ENCODE assay signal across 2 cellular contexts in genomic region chr1:71817028-71817427, GRCh38.
TF ChIP-seq lines count a peak whose summit lies in the region.

No MANE protein-coding gene starts in this region.

TF ChIP-seq in GM23338, 12 proteins besides CTCF, POLR2A, EP300 and RAD21 (continued from another document):
- TF ChIP-seq ZNF462 (CRISPR knock-in tag; IDR thresholded peaks at IDR 0.05), result no peak
- no peak for TF ChIP-seq JUNB (IDR thresholded peaks at IDR 0.05; ENCODE audit: unreplicated experiment)
- TF ChIP-seq POLR2AphosphoS5 (IDR thresholded peaks at IDR 0.05; ENCODE audit: low read depth), result no peak
- TF ChIP-seq STAT1 (IDR thresholded peaks at IDR 0.05; ENCODE audit: unreplicated experiment), result no peak
- TF ChIP-seq, protein P1, sequence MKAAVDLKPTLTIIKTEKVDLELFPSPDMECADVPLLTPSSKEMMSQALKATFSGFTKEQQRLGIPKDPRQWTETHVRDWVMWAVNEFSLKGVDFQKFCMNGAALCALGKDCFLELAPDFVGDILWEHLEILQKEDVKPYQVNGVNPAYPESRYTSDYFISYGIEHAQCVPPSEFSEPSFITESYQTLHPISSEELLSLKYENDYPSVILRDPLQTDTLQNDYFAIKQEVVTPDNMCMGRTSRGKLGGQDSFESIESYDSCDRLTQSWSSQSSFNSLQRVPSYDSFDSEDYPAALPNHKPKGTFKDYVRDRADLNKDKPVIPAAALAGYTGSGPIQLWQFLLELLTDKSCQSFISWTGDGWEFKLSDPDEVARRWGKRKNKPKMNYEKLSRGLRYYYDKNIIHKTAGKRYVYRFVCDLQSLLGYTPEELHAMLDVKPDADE (IDR thresholded peaks at IDR 0.05), result no peak
- no peak for TF ChIP-seq EZH2phosphoT487 (IDR thresholded peaks at IDR 0.05; ENCODE audit: unreplicated experiment)
- no peak for TF ChIP-seq EZH2 (IDR thresholded peaks at IDR 0.05; ENCODE audit: low read depth, unreplicated experiment)

TF ChIP-seq in H1, 55 proteins besides CTCF, POLR2A, EP300 and RAD21 (continued from another document):
- TF ChIP-seq CHD7 (IDR thresholded peaks at IDR 0.05; ENCODE audit: insufficient replicate concordance, low read length) (no peak), SIRT6 (IDR thresholded peaks at IDR 0.05; ENCODE audit: low read length) (no peak), SP1 (IDR thresholded peaks at IDR 0.05; ENCODE audit: low read depth, low read length) (no peak), BRCA1 (IDR thresholded peaks at IDR 0.05; ENCODE audit: low read depth, low read length) (no peak), GTF2F1 (IDR thresholded peaks at IDR 0.05; ENCODE audit: borderline replicate concordance, low read depth, low read length) (no peak), POLR2AphosphoS5 (IDR thresholded peaks at IDR 0.05; ENCODE audit: low read depth, low read length) (no peak), NRF1 (IDR thresholded peaks at IDR 0.05; ENCODE audit: low read depth, low read length) (no peak), SAP30 (IDR thresholded peaks at IDR 0.05; ENCODE audit: insufficient read depth, insufficient replicate concordance, low read length) (no peak), HDAC6 (IDR thresholded peaks at IDR 0.05; ENCODE audit: low read depth, low read length) (no peak), E2F6 (IDR thresholded peaks at IDR 0.05) (no peak)
- TF ChIP-seq, protein P2, sequence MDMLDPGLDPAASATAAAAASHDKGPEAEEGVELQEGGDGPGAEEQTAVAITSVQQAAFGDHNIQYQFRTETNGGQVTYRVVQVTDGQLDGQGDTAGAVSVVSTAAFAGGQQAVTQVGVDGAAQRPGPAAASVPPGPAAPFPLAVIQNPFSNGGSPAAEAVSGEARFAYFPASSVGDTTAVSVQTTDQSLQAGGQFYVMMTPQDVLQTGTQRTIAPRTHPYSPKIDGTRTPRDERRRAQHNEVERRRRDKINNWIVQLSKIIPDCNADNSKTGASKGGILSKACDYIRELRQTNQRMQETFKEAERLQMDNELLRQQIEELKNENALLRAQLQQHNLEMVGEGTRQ (IDR thresholded peaks at IDR 0.05; ENCODE audit: low read length), result no peak
